Comparison of ENCODE assay signal across 11 cellular contexts in the genomic region with DNA sequence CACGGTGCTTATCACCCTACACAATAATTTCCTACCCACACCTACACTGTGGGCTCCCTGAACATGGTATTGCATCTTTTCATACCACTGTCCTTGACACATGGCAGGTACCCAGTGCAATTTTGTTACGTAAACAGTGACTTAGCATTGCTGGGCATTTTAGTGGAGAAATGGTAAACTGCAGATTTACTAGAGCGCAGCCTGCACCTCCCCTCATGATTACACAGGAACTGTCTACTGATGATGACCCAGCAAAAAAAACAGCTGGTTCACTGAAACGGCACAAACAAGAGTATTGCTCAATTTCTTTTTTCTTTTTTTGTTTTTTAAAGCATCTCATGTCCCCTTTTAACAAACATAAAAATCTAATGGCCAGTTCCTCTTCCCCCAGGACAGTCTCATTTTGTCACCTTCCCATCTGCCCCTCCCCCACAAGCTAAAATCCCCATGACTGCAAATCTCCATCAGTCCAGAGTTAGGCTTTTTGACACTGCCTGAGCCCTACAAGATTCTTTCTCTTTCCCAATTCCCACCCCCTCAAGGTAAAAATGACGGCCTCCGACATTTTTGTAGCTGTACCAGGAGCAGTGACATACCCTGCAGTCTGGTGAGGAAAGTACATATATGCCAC. TPM values are rescaled to one million over a fixed set of nuclear protein-coding genes. Genes with fewer than 3 reads are reported as not detected.
DNase-seq lines count a peak whose midpoint lies in the region; ATAC-seq and TF ChIP-seq lines count a peak whose summit lies in the region.
"Had no signal": no experiment of that assay in that cellular context is flagged by ENCODE, and none has a peak within 500 bp of the region (broad histone marks: within the 10 kb centered on the region; RNA-seq: fewer than 3 reads in every experiment).

No MANE protein-coding gene starts in this region.

- H3K9me3 Mint-ChIP-seq in T-helper 1 cell treated with Interleukin-12 subunit alpha and Interleukin-12 subunit beta and Interleukin-4 antibody, amounts not matched to agents 30 μg/mL and 1 μg/mL, for 36 hours, result no peaks in the 10 kb centered on the region
- H3K9me3 Mint-ChIP-seq in stimulated activated naive B cell treated with anti-CD40 and anti-IgM and Interleukin-4, amounts not matched to agents 10 μg/mL and 1 μg/mL and 100 μg/mL, for 72 hours, result no peaks in the 10 kb centered on the region

- H3K27me3 Mint-ChIP-seq in T-helper 1 cell treated with Interleukin-12 subunit alpha and Interleukin-12 subunit beta and Interleukin-4 antibody, amounts not matched to agents 30 μg/mL and 1 μg/mL, for 36 hours (ENCODE audit: low read depth), result no peaks in the 10 kb centered on the region
- no peaks in the 10 kb centered on the region for H3K27me3 Mint-ChIP-seq in stimulated activated naive B cell treated with anti-CD40 and anti-IgM and Interleukin-4, amounts not matched to agents 10 μg/mL and 1 μg/mL and 100 μg/mL, for 72 hours

- peaks cover 21% of the 10 kb centered on the region for H3K4me1 Mint-ChIP-seq in T-helper 1 cell treated with Interleukin-12 subunit alpha and Interleukin-12 subunit beta and Interleukin-4 antibody, amounts not matched to agents 30 μg/mL and 1 μg/mL, for 36 hours (ENCODE audit: low read depth)
- H3K4me1 Mint-ChIP-seq in stimulated activated naive B cell treated with anti-CD40 and anti-IgM and Interleukin-4, amounts not matched to agents 10 μg/mL and 1 μg/mL and 100 μg/mL, for 72 hours, result peaks cover 30 to 57% of the 10 kb centered on the region in 2 donors

- peaks cover 33% of the 10 kb centered on the region; the same call in 1 of the 2 replicates for H3K36me3 ChIP-seq in SK-N-MC (ENCODE audit: insufficient read depth, low read length)
- H3K36me3 ChIP-seq in H7 (replicated peaks; ENCODE audit: control insufficient read depth, insufficient read depth, low read length), result peaks cover 14% of the 10 kb centered on the region

- no peak for TF ChIP-seq CTCF in foreskin fibroblast (IDR thresholded peaks at IDR 0.05; ENCODE audit: low read depth, low read length)

- no peak overlapping the region for H3K4me3 ChIP-seq in SK-N-MC
- peak overlapping the region in 1 of 2 donors; percentile 20 for H3K4me3 ChIP-seq in foreskin fibroblast (ENCODE audit: low read depth in 1 of 2, low read length in 2 of 2)
- H3K4me3 ChIP-seq in H7 (ENCODE audit: insufficient read depth, low read depth, low read length), result no peak overlapping the region
- H3K4me3 ChIP-seq: mucosa of descending colon had no signal

- H3K27ac ChIP-seq in SK-N-MC, result no peak overlapping the region

- no peak overlapping the region for H3K4me3 Mint-ChIP-seq in T-helper 1 cell treated with Interleukin-12 subunit alpha and Interleukin-12 subunit beta and Interleukin-4 antibody, amounts not matched to agents 30 μg/mL and 1 μg/mL, for 36 hours
- H3K4me3 Mint-ChIP-seq in stimulated activated naive B cell treated with anti-CD40 and anti-IgM and Interleukin-4, amounts not matched to agents 10 μg/mL and 1 μg/mL and 100 μg/mL, for 72 hours, result peak overlapping the region in 1 of 2 donors; percentile 6

- peaks cover 43% of the 10 kb centered on the region for H3K36me3 Mint-ChIP-seq in T-helper 1 cell treated with Interleukin-12 subunit alpha and Interleukin-12 subunit beta and Interleukin-4 antibody, amounts not matched to agents 30 μg/mL and 1 μg/mL, for 36 hours (ENCODE audit: low read depth)
- H3K36me3 Mint-ChIP-seq in stimulated activated naive B cell treated with anti-CD40 and anti-IgM and Interleukin-4, amounts not matched to agents 10 μg/mL and 1 μg/mL and 100 μg/mL, for 72 hours, result peaks cover 33 to 52% of the 10 kb centered on the region in 2 donors

- no peak for DNase-seq in T-helper 1 cell
- no peak for DNase-seq in SK-N-MC (ENCODE audit: low read depth, low spot score)
- peak; percentile 12 to 45 for DNase-seq in foreskin fibroblast
- DNase-seq in stimulated activated naive B cell treated with anti-CD40 and anti-IgM and Interleukin-4, amounts not matched to agents 10 μg/mL and 1 μg/mL and 100 μg/mL, for 72 hours, result no peak
- no peak for DNase-seq in AG08395 (ENCODE audit: low spot score)
- DNase-seq in H7, result no peak
- DNase-seq in NCI-H1105 treated with DMSO at 0.1 percent for 48 hours (lab: John Stamatoyannopoulos, UW), result no peak
- DNase-seq: activated CD4-positive, alpha-beta T cell treated with anti-CD3 and anti-CD28 coated beads for 48 hours; effector memory CD4-positive, alpha-beta T cell; mucosa of descending colon had no signal

- H3K9me3 ChIP-seq in SK-N-MC (ENCODE audit: low read depth, low read length), result no peaks in the 10 kb centered on the region
- H3K9me3 ChIP-seq: mucosa of descending colon had no signal

- H3K27ac Mint-ChIP-seq in T-helper 1 cell treated with Interleukin-12 subunit alpha and Interleukin-12 subunit beta and Interleukin-4 antibody, amounts not matched to agents 30 μg/mL and 1 μg/mL, for 36 hours, result peak overlapping the region; percentile 33
- peak overlapping the region; percentile 60 for H3K27ac Mint-ChIP-seq in stimulated activated naive B cell treated with anti-CD40 and anti-IgM and Interleukin-4, amounts not matched to agents 10 μg/mL and 1 μg/mL and 100 μg/mL, for 72 hours

- no peak for ATAC-seq in stimulated activated naive B cell treated with anti-CD40 and anti-IgM and Interleukin-4, amounts not matched to agents 10 μg/mL and 1 μg/mL and 100 μg/mL, for 72 hours (replicated peaks)
- ATAC-seq: mucosa of descending colon had no signal

- H3K27me3 ChIP-seq in H7 (ENCODE audit: control insufficient read depth, insufficient read depth, low read length), result 0 out of 2 replicates have a peak, but pooled peaks cover 3% of the 10 kb centered on the region

- H3K9ac ChIP-seq in SK-N-MC (ENCODE audit: insufficient read length), result peak overlapping the region; percentile 37

RNA-seq across cellular contexts. Expression of gene ZNF746, which starts 2.8 kb away (rescaled TPM):
- total RNA-seq in H7 (2014; rRNA removed; shearing (Covaris generic)), result 19.4 and 19.9 TPM in 2 replicates

RNA-seq across cellular contexts. Expression of gene ZNF777, which starts 34.0 kb away (rescaled TPM):
- 9.0 and 12.1 TPM in 2 replicates for total RNA-seq in H7 (2014; rRNA removed; shearing (Covaris generic))

Comparison
In these comparisons a context has a peak if more than half of its experiments do, and no peak if none do; other contexts are left out.
1. DNase-seq: peak in foreskin fibroblast (2 of 2); none in T-helper 1 cell (0 of 5), SK-N-MC (single experiment), stimulated activated naive B cell treated with anti-CD40 and anti-IgM and Interleukin-4, amounts not matched to agents 10 μg/mL and 1 μg/mL and 100 μg/mL, for 72 hours (single experiment), AG08395 (single experiment), H7 (single experiment) and NCI-H1105 treated with DMSO at 0.1 percent for 48 hours (single experiment).